Comparison of ENCODE assay signal across 24 cellular contexts in genomic region chr6:124490123-124490522, GRCh38.
DNase-seq lines count a peak whose midpoint lies in the region; TF ChIP-seq lines count a peak whose summit lies in the region.
"Had no signal": no experiment of that assay in that cellular context is flagged by ENCODE, and none has a peak within 500 bp of the region (broad histone marks: within the 10 kb centered on the region; RNA-seq: fewer than 3 reads in every experiment).

No MANE protein-coding gene starts in this region.

- POLR2A ChIA-PET in A673 (lab: Charles Lee; ENCODE audit: low non-redundant PET) = interaction anchor here (0.6 to 0.7 kb wide), 3 partner anchors 27 to 1203 kb away, joined by 5 to 13 read pairs (median 12); no protein-coding TSS in a partner anchor

- no peak for TF ChIP-seq CTCF in A673 (conservative IDR thresholded peaks at IDR 0.05; ENCODE audit: low read depth, low read length)
- no peak for TF ChIP-seq CTCF in brain microvascular endothelial cell (IDR thresholded peaks at IDR 0.05; ENCODE audit: low read depth, low read length, missing control alignments)

- 0 out of 2 replicates have a peak, but pooled peaks have one; percentile 17 for TF ChIP-seq EP300 in Ishikawa (IDR thresholded peaks at IDR 0.05; ENCODE audit: borderline replicate concordance)

- in situ Hi-C loops in brain microvascular endothelial cell (cut with HindIII; ENCODE audit: low pct_ligation_motif_present, low sequenced_read_pairs) = no loop called here

- H3K36me3 ChIP-seq in A673 (ENCODE audit: insufficient read depth, low read length, poor library complexity, severe bottlenecking) (no peaks in the 10 kb centered on the region), brain microvascular endothelial cell (replicated peaks) (no peaks in the 10 kb centered on the region)
- H3K36me3 ChIP-seq: BLaER1, HAP-1, heart right ventricle had no signal

- DNase-seq in A673 (ENCODE audit: low spot score) = peak; percentile 63
- peak; percentile 10 for DNase-seq in brain microvascular endothelial cell
- peak; percentile 91 for DNase-seq in kidney glomerular epithelial cell (lab: John Stamatoyannopoulos, UW)
- no peak for DNase-seq in activated CD4-positive, alpha-beta T cell treated with anti-CD3 and anti-CD28 coated beads, Interleukin-2, amount 50 U/mL, for 48 hours
- no peak for DNase-seq in SHP77 treated with DMSO at 0.1 percent for 48 hours (lab: John Stamatoyannopoulos, UW)
- DNase-seq in Kasumi-1 (lab: John Stamatoyannopoulos, UW) = no peak
- no peak for DNase-seq in head of caudate nucleus
- DNase-seq: ACHN; activated CD4-positive, alpha-beta T cell treated with anti-CD3 and anti-CD28 coated beads for 4 hours; activated gamma-delta T cell treated with Interleukin-2 at 50 U/mL for 16 hours; activated T-cell treated with anti-CD3 and anti-CD28 coated beads, Interleukin-2, amount 50 U/mL, for 24 hours; DND-41; heart right ventricle; naive thymus-derived CD4-positive, alpha-beta T cell; NCI-H1694; NCI-H526 treated with DMSO at 0.1 percent for 48 hours; nucleus accumbens; right cardiac atrium; SK-N-SH; stimulated activated CD4-positive, alpha-beta T cell treated with anti-CD3 and anti-CD28 coated beads, Interleukin-15, amount 100 ng/mL, for 24 hours; T-helper 17 cell had no signal

- H3K27me3 ChIP-seq in A673 (replicated peaks; ENCODE audit: insufficient read depth, low read depth, low read length, poor library complexity) = no peaks in the 10 kb centered on the region
- no peaks in the 10 kb centered on the region for H3K27me3 ChIP-seq in brain microvascular endothelial cell (replicated peaks)
- H3K27me3 ChIP-seq: BLaER1, heart right ventricle had no signal

- no peak overlapping the region for H3K4me3 ChIP-seq in A673 (ENCODE audit: low read depth, low read length, poor library complexity, severe bottlenecking)
- no peak overlapping the region for H3K4me3 ChIP-seq in brain microvascular endothelial cell (ENCODE audit: low read depth, low read length)
- H3K4me3 ChIP-seq: BLaER1, HAP-1, heart right ventricle had no signal

- no peak overlapping the region for H3K27ac ChIP-seq in A673 (ENCODE audit: low read depth, low read length, poor library complexity, severe bottlenecking)
- no peak overlapping the region for H3K27ac ChIP-seq in brain microvascular endothelial cell
- H3K27ac ChIP-seq: BLaER1, heart right ventricle had no signal

- CTCF ChIA-PET in A673 (lab: Charles Lee) = no interaction called here

- no peaks in the 10 kb centered on the region for H3K9me3 ChIP-seq in A673 (ENCODE audit: low read depth, low read length, poor library complexity, severe bottlenecking)
- H3K9me3 ChIP-seq: BLaER1, HAP-1, heart right ventricle, SK-N-SH had no signal

- peaks cover 25% of the 10 kb centered on the region for H3K4me1 ChIP-seq in A673 (ENCODE audit: insufficient read depth, low read length, poor library complexity, severe bottlenecking)
- H3K4me1 ChIP-seq: BLaER1, heart right ventricle had no signal

- no peak for TF ChIP-seq RAD21 in Ishikawa (IDR thresholded peaks at IDR 0.05; ENCODE audit: low read depth)

- intact Hi-C loops in A673 (cut with micrococcal nuclease; ENCODE audit: unreplicated experiment) (no loop called here), head of caudate nucleus (cut with DNase I) (no loop called here)

- BruUV-seq in A673 (replicated peaks; lab: Mats Ljungman, UMichigan) = no TSS peak

TF ChIP-seq in Ishikawa, 13 proteins besides CTCF, POLR2A, EP300 and RAD21:
- TF ChIP-seq TAF1 (IDR thresholded peaks at IDR 0.05; ENCODE audit: low read depth) (no peak), CREB1 (IDR thresholded peaks at IDR 0.05; ENCODE audit: low read depth) (no peak), EGR1 (IDR thresholded peaks at IDR 0.05) (no peak), TEAD4 (IDR thresholded peaks at IDR 0.05) (peak; percentile 82), TCF12 (IDR thresholded peaks at IDR 0.05; ENCODE audit: low read depth) (no peak)

Comparison
In these comparisons a context has a peak if more than half of its experiments do, and no peak if none do; other contexts are left out.
1. DNase-seq: peak in A673 (single experiment), brain microvascular endothelial cell (single experiment) and kidney glomerular epithelial cell (single experiment); none in activated CD4-positive, alpha-beta T cell treated with anti-CD3 and anti-CD28 coated beads, Interleukin-2, amount 50 U/mL, for 48 hours (0 of 2), SHP77 treated with DMSO at 0.1 percent for 48 hours (single experiment), Kasumi-1 (0 of 2) and head of caudate nucleus (0 of 42).